In the genomic region with DNA sequence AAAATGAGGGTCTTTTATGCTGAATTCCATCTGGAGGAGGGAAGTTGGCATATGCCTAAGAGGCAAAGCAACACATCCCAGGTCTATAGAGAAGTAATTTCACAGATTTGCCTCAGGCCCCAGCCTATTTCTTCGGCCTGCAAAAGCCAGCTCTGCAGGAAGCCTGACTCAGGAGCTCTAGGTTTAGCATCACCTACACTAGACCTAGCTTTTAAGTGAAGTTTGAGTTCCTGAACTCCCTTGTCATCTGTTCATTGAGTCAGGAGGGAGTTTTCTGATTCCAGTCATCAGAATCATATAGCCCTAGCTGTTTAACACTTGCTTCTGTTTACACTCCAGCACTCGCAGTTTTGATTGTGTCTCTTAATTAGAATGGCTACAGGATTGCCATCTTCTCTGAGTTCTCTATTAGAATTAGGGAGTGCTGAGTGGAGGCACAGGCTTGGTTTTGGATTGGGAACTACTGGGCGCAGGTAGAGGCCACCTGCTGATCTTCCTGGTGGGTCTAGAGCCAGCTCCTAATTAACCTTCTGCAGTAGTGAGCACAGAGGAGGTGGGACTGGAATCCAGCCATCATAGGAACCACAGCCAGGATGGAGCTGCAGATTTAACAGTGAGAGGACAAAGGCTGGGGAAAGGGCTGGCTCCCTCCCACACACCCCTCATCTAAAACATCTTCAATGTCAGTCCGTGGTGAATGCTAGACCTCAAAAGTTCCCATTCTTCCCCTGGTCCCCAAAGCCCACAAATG, we compare ENCODE assay signal across 34 cellular contexts.
DNase-seq lines count a peak whose midpoint lies in the region; ATAC-seq and TF ChIP-seq lines count a peak whose summit lies in the region.
"Had no signal": no experiment of that assay in that cellular context is flagged by ENCODE, and none has a peak within 500 bp of the region (broad histone marks: within the 10 kb centered on the region; RNA-seq: fewer than 3 reads in every experiment).

No MANE protein-coding gene starts in this region.

- H3K4me1 ChIP-seq in tibial nerve: no peaks in the 10 kb centered on the region
- H3K4me1 ChIP-seq: Peyer's patch, transverse colon had no signal

- H3K36me3 Mint-ChIP-seq in HFFc6 (ENCODE audit: low read depth) (peaks cover 80% of the 10 kb centered on the region), endothelial cell (ENCODE audit: low read depth, unreplicated experiment) (peaks cover 61% of the 10 kb centered on the region)

- peak overlapping the region; percentile 34; the same call in 1 of the 2 replicates for H3K27ac Mint-ChIP-seq in HFFc6
- H3K27ac Mint-ChIP-seq in endothelial cell (ENCODE audit: unreplicated experiment): no peak overlapping the region
- H3K27ac Mint-ChIP-seq: activated CD4-positive, alpha-beta T cell treated with anti-CD3 and anti-CD28 coated beads, Interleukin-2, amount 10 ng/mL, durations not matched to agents 24 days and 14 days; activated naive CD4-positive, alpha-beta T cell treated with anti-CD3 and anti-CD28 coated beads, Interleukin-2, amount 50 U/mL, for 72 hours; CD4-positive, CD25-positive, alpha-beta regulatory T cell; naive thymus-derived CD8-positive, alpha-beta T cell had no signal

- WGBS in tibial nerve, 2 donors: 72 to 74% methylated on average over 4 of the region's 4 CpGs

- TF ChIP-seq CTCF in HFFc6 (IDR thresholded peaks at IDR 0.05) (no peak), endothelial cell (IDR thresholded peaks at IDR 0.05; ENCODE audit: unreplicated experiment) (no peak), tibial nerve (IDR thresholded peaks at IDR 0.05) (no peak)

- H3K4me3 ChIP-seq in tibial nerve: no peak overlapping the region
- H3K4me3 ChIP-seq: coronary artery, Peyer's patch, psoas muscle, sigmoid colon, transverse colon had no signal

- H3K9me3 ChIP-seq in tibial nerve: no peaks in the 10 kb centered on the region
- H3K9me3 ChIP-seq: Peyer's patch, psoas muscle, sigmoid colon, transverse colon had no signal

- H3K9me3 Mint-ChIP-seq in HFFc6 (peaks cover 4% of the 10 kb centered on the region; the same call in 1 of the 2 replicates), endothelial cell (ENCODE audit: unreplicated experiment) (no peaks in the 10 kb centered on the region)
- H3K9me3 Mint-ChIP-seq: activated CD4-positive, alpha-beta T cell treated with anti-CD3 and anti-CD28 coated beads, Interleukin-2, amount 10 ng/mL, durations not matched to agents 24 days and 14 days had no signal

- peaks cover 21% of the 10 kb centered on the region for H3K27me3 Mint-ChIP-seq in HFFc6 (ENCODE audit: insufficient read depth)
- H3K27me3 Mint-ChIP-seq in endothelial cell (ENCODE audit: unreplicated experiment): peaks cover 7% of the 10 kb centered on the region
- H3K27me3 Mint-ChIP-seq: activated CD4-positive, alpha-beta T cell treated with anti-CD3 and anti-CD28 coated beads, Interleukin-2, amount 10 ng/mL, durations not matched to agents 24 days and 14 days had no signal

- DNase-seq in ELF-1 (ENCODE audit: low read depth, low spot score) (peak; percentile 42), HFFc6 (peak; percentile 6), NCI-H69 (lab: John Stamatoyannopoulos, UW) (peak; percentile 30), endothelial cell (ENCODE audit: low spot score) (no peak), dermis blood vessel endothelial cell (no peak), tibial nerve (ENCODE audit: low spot score in 2 of 2) (no peak)
- DNase-seq: activated CD4-positive, alpha-beta T cell treated with anti-CD3 and anti-CD28 coated beads, Interleukin-2, amount 10 ng/mL, durations not matched to agents 24 days and 14 days; activated CD8-positive, alpha-beta memory T cell treated with anti-CD3 and anti-CD28 coated beads for 24 hours; activated T-cell treated with anti-CD3 and anti-CD28 coated beads for 4 hours; AML-193; amygdala; CD4-positive, CD25-positive, alpha-beta regulatory T cell; effector memory CD4-positive, alpha-beta T cell; erythroblast; head of caudate nucleus; islet precursor cell; left ventricle myocardium superior; midbrain; naive thymus-derived CD8-positive, alpha-beta T cell; NCI-H226; NCI-H526 treated with DMSO at 0.1 percent for 48 hours; occipital lobe; Peyer's patch; psoas muscle; SHP77 treated with DMSO at 0.1 percent for 48 hours; sigmoid colon; stimulated activated CD4-positive, alpha-beta T cell treated with anti-CD3 and anti-CD28 coated beads, Interleukin-12 subunit alpha, Interleukin-12 subunit beta, amount 100 ng/mL, for 4 hours; stimulated activated CD4-positive, alpha-beta T cell treated with anti-CD3 and anti-CD28 coated beads, Interleukin-4, amount 100 ng/mL, for 1 hour; transverse colon had no signal

- H3K27ac ChIP-seq in tibial nerve: no peak overlapping the region
- H3K27ac ChIP-seq: coronary artery, Peyer's patch, psoas muscle, sigmoid colon, transverse colon had no signal

- no peak for ATAC-seq in HG02981 (IDR thresholded peaks at IDR 0.05; ENCODE audit: unreplicated experiment)
- no peak for ATAC-seq in HG03439 (IDR thresholded peaks at IDR 0.05; ENCODE audit: unreplicated experiment)
- ATAC-seq: activated naive CD4-positive, alpha-beta T cell treated with anti-CD3 and anti-CD28 coated beads, Interleukin-2, amount 50 U/mL, for 72 hours; HCT116; left ventricle myocardium superior; naive thymus-derived CD8-positive, alpha-beta T cell; psoas muscle had no signal

- TF ChIP-seq POLR2A in tibial nerve (IDR thresholded peaks at IDR 0.05): no peak

- H3K4me3 Mint-ChIP-seq in HFFc6 (no peak overlapping the region), endothelial cell (ENCODE audit: unreplicated experiment) (peak overlapping the region; percentile 53)
- H3K4me3 Mint-ChIP-seq: activated CD4-positive, alpha-beta T cell treated with anti-CD3 and anti-CD28 coated beads, Interleukin-2, amount 10 ng/mL, durations not matched to agents 24 days and 14 days; CD4-positive, CD25-positive, alpha-beta regulatory T cell; naive thymus-derived CD8-positive, alpha-beta T cell had no signal

- no peaks in the 10 kb centered on the region for H3K27me3 ChIP-seq in tibial nerve
- H3K27me3 ChIP-seq: Peyer's patch, sigmoid colon, transverse colon had no signal

- peaks cover 83% of the 10 kb centered on the region for H3K4me1 Mint-ChIP-seq in HFFc6 (ENCODE audit: low read depth)
- peaks cover 30% of the 10 kb centered on the region for H3K4me1 Mint-ChIP-seq in endothelial cell (ENCODE audit: unreplicated experiment)
- H3K4me1 Mint-ChIP-seq: activated CD4-positive, alpha-beta T cell treated with anti-CD3 and anti-CD28 coated beads, Interleukin-2, amount 10 ng/mL, durations not matched to agents 24 days and 14 days had no signal

- TF ChIP-seq EP300 in tibial nerve (IDR thresholded peaks at IDR 0.05): no peak

- peaks cover 0 to 62% (median 0%) of the 10 kb centered on the region in 3 donors for H3K36me3 ChIP-seq in tibial nerve

Comparison
In these comparisons a context has a peak if more than half of its experiments do, and no peak if none do; other contexts are left out.
1. DNase-seq: peak in ELF-1 (single experiment), HFFc6 (single experiment) and NCI-H69 (single experiment); none in endothelial cell (single experiment), dermis blood vessel endothelial cell (single experiment) and tibial nerve (0 of 2).